ENCODE assay signal across 9 cellular contexts in the genomic region with DNA sequence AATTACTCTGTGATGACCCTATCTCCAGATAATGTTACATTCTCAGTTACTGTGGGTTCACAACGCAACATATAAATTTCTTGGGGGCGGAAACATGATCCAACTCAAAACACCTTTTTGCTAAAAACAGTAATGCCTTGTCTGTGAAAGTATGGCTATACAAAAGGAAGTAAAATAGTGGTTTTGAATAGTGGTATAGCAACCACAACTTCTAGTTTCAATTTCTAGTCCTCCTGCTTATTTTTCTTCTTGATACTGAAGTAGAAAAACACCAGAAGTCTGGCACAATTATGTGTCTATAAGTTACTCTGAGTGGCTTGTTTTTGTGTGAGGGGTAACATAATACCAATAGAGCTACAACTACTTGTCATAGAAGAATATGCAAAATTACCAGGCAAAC.
A peak's percentile ranks its signal among the peaks of the same experiment; 100 is the strongest.
DNase-seq lines count a peak whose midpoint lies in the region; ATAC-seq lines count a peak whose summit lies in the region.
"Had no signal": no experiment of that assay in that cellular context is flagged by ENCODE, and none has a peak within 500 bp of the region (broad histone marks: within the 10 kb centered on the region; RNA-seq: fewer than 3 reads in every experiment).

No MANE protein-coding gene starts in this region.

- peaks cover 2% of the 10 kb centered on the region for H3K36me3 Mint-ChIP-seq in effector memory CD8-positive, alpha-beta T cell (ENCODE audit: insufficient read depth)

- peak overlapping the region; percentile 69 to 71 for H3K4me3 Mint-ChIP-seq in effector memory CD8-positive, alpha-beta T cell

- ATAC-seq in GM18868 (IDR thresholded peaks at IDR 0.05; ENCODE audit: unreplicated experiment) (peak; percentile 70), GM21723 (IDR thresholded peaks at IDR 0.05; ENCODE audit: unreplicated experiment) (peak; percentile 59), HG03565 (IDR thresholded peaks at IDR 0.05; ENCODE audit: unreplicated experiment) (peak; percentile 67)
- ATAC-seq in effector memory CD8-positive, alpha-beta T cell (replicated peaks): peak; percentile 90

- peak overlapping the region; percentile 89 to 95 for H3K27ac Mint-ChIP-seq in effector memory CD8-positive, alpha-beta T cell

- H3K9me3 Mint-ChIP-seq in effector memory CD8-positive, alpha-beta T cell: peaks cover 4 to 17% of the 10 kb centered on the region in 2 donors

- H3K4me1 Mint-ChIP-seq in effector memory CD8-positive, alpha-beta T cell (ENCODE audit: low read depth in 2 of 2): peaks cover 15 to 19% of the 10 kb centered on the region in 2 donors

- no peak for DNase-seq in effector memory CD8-positive, alpha-beta T cell
- DNase-seq in stimulated activated CD4-positive, alpha-beta T cell treated with anti-CD3 and anti-CD28 coated beads, Interleukin-1b, Interleukin-23, amount 100 ng/mL, for 48 hours: no peak
- DNase-seq in GF-D8 (lab: John Stamatoyannopoulos, UW) (no peak), activated gamma-delta T cell treated with Interleukin-2 at 50 U/mL for 16 hours (no peak)
- DNase-seq in activated CD4-positive, alpha-beta T cell treated with anti-CD3 and anti-CD28 coated beads, Interleukin-2, amount 50 U/mL, for 1 hour: no peak
- DNase-seq: NCI-H1105 had no signal

- H3K27me3 Mint-ChIP-seq in effector memory CD8-positive, alpha-beta T cell: no peaks in the 10 kb centered on the region
